In genomic region chr17:1709403-1709891, GRCh38 we compare ENCODE assay signal across 10 cellular contexts. TPM values are rescaled to one million over a fixed set of nuclear protein-coding genes. Genes with fewer than 3 reads are reported as not detected.
DNase-seq lines count a peak whose midpoint lies in the region; ATAC-seq and TF ChIP-seq lines count a peak whose summit lies in the region.
"Had no signal": no experiment of that assay in that cellular context is flagged by ENCODE, and none has a peak within 500 bp of the region (broad histone marks: within the 10 kb centered on the region; RNA-seq: fewer than 3 reads in every experiment).

No MANE protein-coding gene starts in this region.

- H3K27ac Mint-ChIP-seq in neural progenitor cell = no peak overlapping the region
- H3K27ac Mint-ChIP-seq: activated CD4-positive, alpha-beta T cell treated with anti-CD3 and anti-CD28 coated beads for 36 hours; IgD-negative memory B cell had no signal

- no peaks in the 10 kb centered on the region for H3K27me3 ChIP-seq in RWPE2 (ENCODE audit: insufficient read depth, poor library complexity, severe bottlenecking)
- no peaks in the 10 kb centered on the region for H3K27me3 ChIP-seq in fibroblast of lung (ENCODE audit: control insufficient read depth, insufficient read depth, low read length)
- peaks cover 33% of the 10 kb centered on the region for H3K27me3 ChIP-seq in neural progenitor cell

- H3K36me3 Mint-ChIP-seq in neural progenitor cell = no peaks in the 10 kb centered on the region

- H3K9ac ChIP-seq in fibroblast of lung (ENCODE audit: insufficient read depth, low read length) = peak overlapping the region; percentile 13
- H3K9ac ChIP-seq in neural progenitor cell = no peak overlapping the region

- no peaks in the 10 kb centered on the region for H3K9me3 Mint-ChIP-seq in neural progenitor cell
- H3K9me3 Mint-ChIP-seq: IgD-negative memory B cell had no signal

- peaks cover 12% of the 10 kb centered on the region for H3K27me3 Mint-ChIP-seq in neural progenitor cell (ENCODE audit: insufficient read depth, low read depth)

- peaks cover 28% of the 10 kb centered on the region for H3F3A ChIP-seq in neural progenitor cell (ENCODE audit: low read depth)

- DNase-seq in RWPE2 (ENCODE audit: low spot score) (no peak), fibroblast of lung (ENCODE audit: low read depth in 2 of 2) (peak in 1 of 2 donors; percentile 29), neural progenitor cell (ENCODE audit: low spot score) (peak; percentile 39), NCI-H146 (lab: John Stamatoyannopoulos, UW) (no peak), T1000 (lab: John Stamatoyannopoulos, UW) (no peak)
- DNase-seq: activated CD4-positive, alpha-beta T cell treated with anti-CD3 and anti-CD28 coated beads for 36 hours had no signal

- H3K9me3 ChIP-seq in RWPE2 (ENCODE audit: severe bottlenecking) (no peaks in the 10 kb centered on the region), fibroblast of lung (ENCODE audit: control insufficient read depth, insufficient read depth, low read depth, low read length) (no peaks in the 10 kb centered on the region), neural progenitor cell (ENCODE audit: low read depth) (no peaks in the 10 kb centered on the region)

- ATAC-seq in RWPE2 (ENCODE audit: low read depth) (0 out of 3 replicates have a peak, but pooled peaks have one; percentile 15), GM19328 (IDR thresholded peaks at IDR 0.05; ENCODE audit: unreplicated experiment) (no peak), HG02763 (IDR thresholded peaks at IDR 0.05; ENCODE audit: unreplicated experiment) (no peak)

- H4K20me1 ChIP-seq in fibroblast of lung (ENCODE audit: control insufficient read depth, extremely low read depth, insufficient read depth, low read length) (peaks cover 12% of the 10 kb centered on the region), neural progenitor cell (ENCODE audit: low read depth) (peaks cover 3% of the 10 kb centered on the region)

- H3K4me1 ChIP-seq in RWPE2 (ENCODE audit: insufficient read depth, poor library complexity, severe bottlenecking) (peaks cover 22% of the 10 kb centered on the region), fibroblast of lung (ENCODE audit: control insufficient read depth, extremely low read depth, insufficient read depth, low read length) (peaks cover 19% of the 10 kb centered on the region), neural progenitor cell (peaks cover 25% of the 10 kb centered on the region)

- peaks cover 24% of the 10 kb centered on the region for H3K4me1 Mint-ChIP-seq in neural progenitor cell

- peak overlapping the region; percentile 83 for H3K4me3 ChIP-seq in RWPE2 (ENCODE audit: severe bottlenecking)
- peak overlapping the region in 2 of 4 experiments; percentile 38 to 76 for H3K4me3 ChIP-seq in fibroblast of lung (replicated peaks in 1 of 4; ENCODE audit: control extremely low read depth in 1 of 4, insufficient read depth in 1 of 4, low read depth in 3 of 4, low read length in 4 of 4)
- peak overlapping the region; percentile 76 for H3K4me3 ChIP-seq in neural progenitor cell

- H2AFZ ChIP-seq in fibroblast of lung (ENCODE audit: low read length) (no peak overlapping the region), neural progenitor cell (replicated peaks) (peak overlapping the region; percentile 97)

- peak overlapping the region; percentile 76 for H3K4me3 Mint-ChIP-seq in neural progenitor cell

- peak overlapping the region; percentile 77; the same call in 1 of the 2 replicates for H3K27ac ChIP-seq in C4-2B
- peak overlapping the region; percentile 93 for H3K27ac ChIP-seq in RWPE2 (ENCODE audit: poor library complexity, severe bottlenecking)
- H3K27ac ChIP-seq in fibroblast of lung (ENCODE audit: insufficient read depth, low read length) = no peak overlapping the region
- no peak overlapping the region for H3K27ac ChIP-seq in neural progenitor cell

- TF ChIP-seq CTCF in C4-2B (conservative IDR thresholded peaks at IDR 0.05) (no peak), RWPE2 (IDR thresholded peaks at IDR 0.05; ENCODE audit: poor library complexity, severe bottlenecking) (no peak), fibroblast of lung (conservative IDR thresholded peaks at IDR 0.05 in 1 of 2, IDR thresholded peaks at IDR 0.05 in 1 of 2; ENCODE audit: low read depth in 1 of 2, low read length in 2 of 2) (no peak), neural progenitor cell (IDR thresholded peaks at IDR 0.05) (no peak)

- H3K36me3 ChIP-seq in RWPE2 (ENCODE audit: low read depth) (peaks cover 33% of the 10 kb centered on the region), fibroblast of lung (ENCODE audit: control insufficient read depth, insufficient read depth, low read length) (peaks cover 26% of the 10 kb centered on the region), neural progenitor cell (no peaks in the 10 kb centered on the region)

- H3K4me2 ChIP-seq in fibroblast of lung (ENCODE audit: extremely low read depth, insufficient read depth, low read length) (no peak overlapping the region), neural progenitor cell (peak overlapping the region; percentile 100)

- H3K79me2 ChIP-seq in fibroblast of lung (ENCODE audit: control insufficient read depth, insufficient read depth, low read length) (peaks cover 29% of the 10 kb centered on the region), neural progenitor cell (ENCODE audit: low read depth) (no peaks in the 10 kb centered on the region)

RNA-seq across cellular contexts. Expression of gene TLCD2, which starts 0.7 kb away (rescaled TPM):
- total RNA-seq in fibroblast of lung = 5.1 and 9.7 TPM in 2 replicates
- polyA plus RNA-seq in fibroblast of lung = 3.3 and 7.1 TPM in 2 replicates
- polyA plus RNA-seq in fibroblast of lung (2012) = 3.8 and 10.9 TPM in 2 replicates
- 2.7 and 12.4 TPM in 2 replicates for polyA minus RNA-seq in fibroblast of lung (ENCODE audit: low replicate concordance)
- 0.15 and 0.28 TPM in 2 replicates for total RNA-seq in neural progenitor cell (ENCODE audit: low replicate concordance)
- polyA plus RNA-seq: IgD-negative memory B cell had no signal

RNA-seq across cellular contexts. Expression of gene WDR81, which starts 15.1 kb away (rescaled TPM):
- total RNA-seq in fibroblast of lung (26.2 and 31.5 TPM in 2 replicates), neural progenitor cell (ENCODE audit: low replicate concordance) (1.9 and 10.4 TPM in 2 replicates)
- polyA plus RNA-seq in fibroblast of lung = 5.4 and 6.6 TPM in 2 replicates
- polyA plus RNA-seq in fibroblast of lung (2012) = 11.7 and 15.4 TPM in 2 replicates
- polyA minus RNA-seq in fibroblast of lung (ENCODE audit: low replicate concordance) = 18.6 and 20.9 TPM in 2 replicates

RNA-seq across cellular contexts. Expression of gene PRPF8, which starts 24.8 kb away (rescaled TPM):
- total RNA-seq in fibroblast of lung (74.5 and 122 TPM in 2 replicates), neural progenitor cell (ENCODE audit: low replicate concordance) (119 and 173 TPM in 2 replicates)
- polyA plus RNA-seq in fibroblast of lung = 88.9 and 140 TPM in 2 replicates
- 132 and 182 TPM in 2 replicates for polyA plus RNA-seq in fibroblast of lung (2012)
- 607 and 770 TPM in 2 replicates for polyA minus RNA-seq in fibroblast of lung (ENCODE audit: low replicate concordance)

RNA-seq across cellular contexts. Expression of gene SERPINF2, which starts 33.2 kb away (rescaled TPM):
- total RNA-seq in fibroblast of lung (under 0.01 and 0.17 TPM in 2 replicates), neural progenitor cell (ENCODE audit: low replicate concordance) (0.59 TPM in 1 of 2 replicates, not detected in the other)
- polyA plus RNA-seq in fibroblast of lung = 0.06 and 0.09 TPM in 2 replicates
- 0.10 TPM in 1 of 2 replicates, not detected in the other for polyA plus RNA-seq in fibroblast of lung (2012)
- 0.59 TPM in 1 of 2 replicates, not detected in the other for polyA minus RNA-seq in fibroblast of lung (ENCODE audit: low replicate concordance)

RNA-seq across cellular contexts. Expression of gene SERPINF1, which starts 52.4 kb away (rescaled TPM):
- total RNA-seq in fibroblast of lung = 199 and 429 TPM in 2 replicates
- polyA plus RNA-seq in fibroblast of lung = 140 and 360 TPM in 2 replicates
- polyA plus RNA-seq in fibroblast of lung (2012) = 77.7 and 190 TPM in 2 replicates
- polyA minus RNA-seq in fibroblast of lung (ENCODE audit: low replicate concordance) = 42.1 and 138 TPM in 2 replicates
- 57.9 and 93.5 TPM in 2 replicates for total RNA-seq in neural progenitor cell (ENCODE audit: low replicate concordance)

Comparison
In these comparisons a context has a peak if more than half of its experiments do, and no peak if none do; other contexts are left out.
1. H3K27ac ChIP-seq: peak in C4-2B (single experiment) and RWPE2 (single experiment); none in fibroblast of lung (single experiment) and neural progenitor cell (single experiment).